Comparison of ENCODE assay signal across 20 cellular contexts in the genomic region with DNA sequence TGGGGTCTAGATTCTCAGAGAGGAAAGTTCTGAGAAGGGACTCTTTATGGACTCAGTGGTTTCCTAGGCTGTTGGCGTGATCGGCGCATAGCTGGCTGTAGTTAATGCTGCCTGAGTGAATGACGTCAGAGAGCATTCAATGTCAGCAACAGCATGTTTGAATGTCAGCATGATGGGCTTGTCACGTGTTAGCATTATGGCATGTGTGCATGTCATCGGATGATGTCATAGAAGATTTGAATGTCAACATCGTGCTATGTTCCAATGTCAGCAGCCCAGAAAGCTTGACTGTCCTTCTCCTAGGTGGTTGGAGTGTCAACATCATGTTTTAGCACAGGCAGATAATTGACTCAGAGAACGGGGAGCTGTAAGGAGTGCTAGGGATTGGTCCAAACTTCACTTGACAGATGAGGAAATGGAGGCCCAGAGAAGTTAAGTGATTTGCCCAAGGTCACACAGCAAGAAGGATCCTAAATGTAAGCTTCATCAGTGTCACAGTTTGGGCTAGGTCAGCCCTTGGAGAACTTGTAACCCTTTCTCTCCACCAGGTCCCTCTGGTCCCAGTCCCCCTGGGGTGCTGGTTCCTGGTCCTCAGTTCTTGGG.
"Had no signal": no experiment of that assay in that cellular context is flagged by ENCODE, and none has a peak within 500 bp of the region (broad histone marks: within the 10 kb centered on the region; RNA-seq: fewer than 3 reads in every experiment).

No MANE protein-coding gene starts in this region.

- DNase-seq: activated CD4-positive, alpha-beta T cell treated with anti-CD3 and anti-CD28 coated beads for 4 hours; activated CD4-positive, alpha-beta T cell treated with anti-CD3 and anti-CD28 coated beads, Interleukin-2, amount 50 U/mL, for 4 hours; activated CD8-positive, alpha-beta memory T cell treated with anti-CD3 and anti-CD28 coated beads, Interleukin-2, amount 50 U/mL, for 48 hours; activated CD8-positive, alpha-beta T cell treated with anti-CD3 and anti-CD28 coated beads, Interleukin-2, amount 10 ng/mL, durations not matched to agents 7 days and 5 days; activated T-cell treated with anti-CD3 and anti-CD28 coated beads, Interleukin-2, amount 50 U/mL, for 1 hour; body of pancreas; NCI-H1092; NCI-H1417; NCI-H1694; NCI-H2029; NCI-H345; NCI-H510A; NCI-H526 treated with DMSO at 0.1 percent for 48 hours; NCI-H82; Right ventricle myocardium superior; RPMI8226 had no signal

- H3K4me3 ChIP-seq: ascending aorta, body of pancreas had no signal

- H3K36me3 ChIP-seq: ascending aorta had no signal

- H3K9me3 ChIP-seq: ascending aorta, body of pancreas had no signal

- H3K27ac ChIP-seq: ascending aorta, body of pancreas, KMS-11 had no signal

- ATAC-seq: activated CD4-positive, CD25-positive, alpha-beta regulatory T cell treated with anti-CD3 and anti-CD28 coated beads, Interleukin-2, amount 50 U/mL, for 24 hours; activated CD8-positive, alpha-beta T cell treated with anti-CD3 and anti-CD28 coated beads, Interleukin-2, amount 10 ng/mL, durations not matched to agents 7 days and 5 days; body of pancreas; Panc1 had no signal

- H3K9ac ChIP-seq: KMS-11 had no signal

- H3K27me3 ChIP-seq: ascending aorta, body of pancreas had no signal

- H3K4me2 ChIP-seq: KMS-11 had no signal

- H3K4me1 ChIP-seq: ascending aorta had no signal
